Comparison of ENCODE assay signal across 31 cellular contexts in genomic region chr2:4832642-4833041, GRCh38.
DNase-seq lines count a peak whose midpoint lies in the region; ATAC-seq, FAIRE-seq and TF ChIP-seq lines count a peak whose summit lies in the region.
"Had no signal": no experiment of that assay in that cellular context is flagged by ENCODE, and none has a peak within 500 bp of the region (broad histone marks: within the 10 kb centered on the region; RNA-seq: fewer than 3 reads in every experiment).

No MANE protein-coding gene starts in this region.

- no peak overlapping the region for H3K9ac ChIP-seq in HepG2 (ENCODE audit: insufficient read depth, low read depth, low read length)
- no peak overlapping the region for H3K9ac ChIP-seq in K562 (ENCODE audit: insufficient read depth in 1 of 2, low read depth in 2 of 2, low read length in 2 of 2)
- H3K9ac ChIP-seq: BLaER1; BLaER1 treated with 17β-estradiol and CSF1 and Interleukin-3, amounts not matched to agents 10 nM and 100 nM had no signal

- no peak for TF ChIP-seq EP300 in HepG2 (IDR thresholded peaks at IDR 0.05; ENCODE audit: low read depth in 2 of 2, low read length in 2 of 2)
- no peak for TF ChIP-seq EP300 in HepG2 (CRISPR knock-in tag; IDR thresholded peaks at IDR 0.05; ENCODE audit: borderline replicate concordance)
- TF ChIP-seq EP300 in A549 (IDR thresholded peaks at IDR 0.05): no peak
- TF ChIP-seq EP300 in K562 (IDR thresholded peaks at IDR 0.05; ENCODE audit: low read length): no peak

- no peak for DNase-seq in HepG2 (ENCODE audit: low spot score)
- no peak for DNase-seq in right lobe of liver
- no peak for DNase-seq in A549 (ENCODE audit: low read depth in 1 of 2, low spot score in 1 of 2)
- DNase-seq in K562 (ENCODE audit: extremely low read depth in 1 of 4, low spot score in 3 of 4): no peak
- DNase-seq in pancreas: no peak
- DNase-seq in dedifferentiated amniotic fluid mesenchymal stem cell (ENCODE audit: extremely low spot score): no peak
- DNase-seq: 8988T; ACHN; AML-193; BE2C; C1 segment of cervical spinal cord; Caco-2; Calu3; CD4-positive, alpha-beta memory T cell; CD4-positive, alpha-beta T cell; CD4-positive, CD25-positive, alpha-beta regulatory T cell; CD8-positive, alpha-beta memory T cell; CD8-positive, alpha-beta T cell; COR-L47; DMS 273 treated with DMSO at 0.1 percent for 48 hours; DMS153; DMS53; DMS79; DMS79 treated with DMSO at 0.1 percent for 48 hours; DND-41; EL had no signal

- no peaks in the 10 kb centered on the region for H3K9me1 ChIP-seq in K562 (ENCODE audit: control insufficient read depth, insufficient read depth, low read length)

- TF ChIP-seq CTCF in HepG2 (CRISPR knock-in tag; IDR thresholded peaks at IDR 0.05): no peak
- no peak for TF ChIP-seq CTCF in right lobe of liver (IDR thresholded peaks at IDR 0.05)
- TF ChIP-seq CTCF in A549 (IDR thresholded peaks at IDR 0.05): no peak
- no peak for TF ChIP-seq CTCF in K562 (IDR thresholded peaks at IDR 0.05 in 2 of 3, conservative IDR thresholded peaks at IDR 0.05 in 1 of 3; ENCODE audit: insufficient read depth in 2 of 3, low read depth in 1 of 3, low read length in 3 of 3)
- TF ChIP-seq CTCF in pancreas (IDR thresholded peaks at IDR 0.05): no peak

- H3K27ac ChIP-seq in HepG2 (ENCODE audit: extremely low read length, insufficient read depth, low read length): no peak overlapping the region
- H3K27ac ChIP-seq in right lobe of liver: no peak overlapping the region
- no peak overlapping the region for H3K27ac ChIP-seq in A549
- no peak overlapping the region for H3K27ac ChIP-seq in K562 (ENCODE audit: extremely low read depth, low read depth, low read length)
- H3K27ac ChIP-seq in pancreas: no peak overlapping the region
- H3K27ac ChIP-seq: 22Rv1; BLaER1; BLaER1 treated with 17β-estradiol and CSF1 and Interleukin-3, amounts not matched to agents 10 nM and 100 nM; C4-2B had no signal

- TF ChIP-seq RAD21 in HepG2 (CRISPR knock-in tag; IDR thresholded peaks at IDR 0.05) (no peak), A549 (conservative IDR thresholded peaks at IDR 0.05 in 1 of 2, IDR thresholded peaks at IDR 0.05 in 1 of 2) (no peak), K562 (CRISPR knock-in tag; conservative IDR thresholded peaks at IDR 0.05 in 1 of 2, IDR thresholded peaks at IDR 0.05 in 1 of 2) (no peak)

- H3K9me3 ChIP-seq in HepG2 (ENCODE audit: low read length) (peaks cover 95% of the 10 kb centered on the region), right lobe of liver (no peaks in the 10 kb centered on the region), A549 (peaks cover 3% of the 10 kb centered on the region; the same call in 1 of the 3 replicates), K562 (replicated peaks; ENCODE audit: control insufficient read depth, insufficient read depth, low read depth, low read length) (no peaks in the 10 kb centered on the region), pancreas (no peaks in the 10 kb centered on the region)
- H3K9me3 ChIP-seq: BE2C, BLaER1, Caco-2 had no signal

- H3K4me1 ChIP-seq in HepG2 (ENCODE audit: insufficient read depth, low read length) (no peaks in the 10 kb centered on the region), right lobe of liver (no peaks in the 10 kb centered on the region), A549 (no peaks in the 10 kb centered on the region), K562 (replicated peaks in 1 of 2; ENCODE audit: control insufficient read depth in 2 of 2, insufficient read depth in 2 of 2, low read length in 2 of 2) (no peaks in the 10 kb centered on the region), pancreas (no peaks in the 10 kb centered on the region)
- H3K4me1 ChIP-seq: BE2C; BLaER1; BLaER1 treated with 17β-estradiol and CSF1 and Interleukin-3, amounts not matched to agents 10 nM and 100 nM; Caco-2 had no signal

- H3K27me3 ChIP-seq in HepG2 (ENCODE audit: control insufficient read depth in 1 of 2, insufficient read depth in 2 of 2, low read length in 2 of 2) (no peaks in the 10 kb centered on the region), right lobe of liver (no peaks in the 10 kb centered on the region), K562 (ENCODE audit: control insufficient read depth in 2 of 2, insufficient read depth in 2 of 2, low read length in 2 of 2) (no peaks in the 10 kb centered on the region), pancreas (peaks cover 0 to 3% (median 0%) of the 10 kb centered on the region in 4 donors)
- H3K27me3 ChIP-seq: BE2C; BLaER1; BLaER1 treated with 17β-estradiol and CSF1 and Interleukin-3, amounts not matched to agents 10 nM and 100 nM had no signal

- H3K79me2 ChIP-seq in HepG2 (ENCODE audit: insufficient read depth, low read length) (no peaks in the 10 kb centered on the region), K562 (ENCODE audit: control insufficient read depth, insufficient read depth, low read length) (no peaks in the 10 kb centered on the region)

- intact Hi-C loops in HepG2 (cut with micrococcal nuclease; ENCODE audit: unreplicated experiment) (no loop called here), right lobe of liver (cut with DNase I) (no loop called here), K562 (cut with micrococcal nuclease) (no loop called here), pancreas (cut with DNase I) (no loop called here)

- H3K36me3 ChIP-seq in HepG2 (replicated peaks in 1 of 2; ENCODE audit: control insufficient read depth in 1 of 2, insufficient read depth in 2 of 2, low read length in 2 of 2) (no peaks in the 10 kb centered on the region), right lobe of liver (no peaks in the 10 kb centered on the region), K562 (ENCODE audit: control insufficient read depth, insufficient read depth, low read length) (no peaks in the 10 kb centered on the region), pancreas (no peaks in the 10 kb centered on the region)
- H3K36me3 ChIP-seq: BE2C; BLaER1; BLaER1 treated with 17β-estradiol and CSF1 and Interleukin-3, amounts not matched to agents 10 nM and 100 nM had no signal

- H3K4me3 ChIP-seq in HepG2 (replicated peaks in 1 of 3; ENCODE audit: insufficient read depth in 1 of 3, low read depth in 2 of 3, low read length in 3 of 3): no peak overlapping the region
- no peak overlapping the region for H3K4me3 ChIP-seq in right lobe of liver
- H3K4me3 ChIP-seq in A549: no peak overlapping the region
- no peak overlapping the region for H3K4me3 ChIP-seq in K562
- H3K4me3 ChIP-seq in pancreas: no peak overlapping the region
- H3K4me3 ChIP-seq: BLaER1; BLaER1 treated with 17β-estradiol and CSF1 and Interleukin-3, amounts not matched to agents 10 nM and 100 nM had no signal

- WGBS in HepG2 (ENCODE audit: low lambda C conversion rate): 4% methylated on average over 5 of the region's 5 CpGs
- 43% methylated on average over 5 of the region's 5 CpGs for WGBS in right lobe of liver (ENCODE audit: insufficient coverage, low coverage, low lambda C conversion rate, missing lambda C conversion rate)
- WGBS in A549 (ENCODE audit: missing lambda C conversion rate): 3% methylated on average over 5 of the region's 5 CpGs
- WGBS in K562 (ENCODE audit: insufficient coverage, low coverage, missing lambda C conversion rate): 0% methylated on average over 5 of the region's 5 CpGs
- WGBS in pancreas, 2 donors: 61 to 81% methylated on average over 5 of the region's 5 CpGs

- H4K20me1 ChIP-seq in HepG2 (ENCODE audit: insufficient read depth, low read length): no peaks in the 10 kb centered on the region
- no peaks in the 10 kb centered on the region for H4K20me1 ChIP-seq in K562 (replicated peaks; ENCODE audit: control insufficient read depth, insufficient read depth, low read length)
- H4K20me1 ChIP-seq: BLaER1; BLaER1 treated with 17β-estradiol and CSF1 and Interleukin-3, amounts not matched to agents 10 nM and 100 nM had no signal

- POLR2A ChIA-PET in HepG2 (lab: Yijun Ruan, JAX) (no interaction called here), A549 (lab: Yijun Ruan, JAX) (no interaction called here), K562 (lab: Yijun Ruan, JAX) (no interaction called here)

- ATAC-seq in HepG2 (no peak), right lobe of liver (no peak), A549 (no peak), K562 (no peak), pancreas (no peak)
- ATAC-seq: CD8-positive, alpha-beta T cell had no signal

- H3K4me2 ChIP-seq in HepG2 (ENCODE audit: low read depth, low read length): no peak overlapping the region
- no peak overlapping the region for H3K4me2 ChIP-seq in A549
- H3K4me2 ChIP-seq in K562 (ENCODE audit: insufficient read depth, low read length): no peak overlapping the region
- H3K4me2 ChIP-seq: BLaER1; BLaER1 treated with 17β-estradiol and CSF1 and Interleukin-3, amounts not matched to agents 10 nM and 100 nM had no signal

- FAIRE-seq in HepG2 (lab: Jason Lieb, UNC): no peak
- no peak for FAIRE-seq in A549 (lab: Jason Lieb, UNC)
- FAIRE-seq in K562 (lab: Jason Lieb, UNC): no peak
- FAIRE-seq in pancreas (lab: Jason Lieb, UNC): no peak
- FAIRE-seq: A204.1 had no signal

- TF ChIP-seq POLR2A in HepG2 (IDR thresholded peaks at IDR 0.05; ENCODE audit: insufficient read depth in 1 of 2, low read depth in 2 of 2, low read length in 2 of 2) (no peak), right lobe of liver (IDR thresholded peaks at IDR 0.05) (no peak), A549 (IDR thresholded peaks at IDR 0.05; ENCODE audit: low read length) (no peak), K562 (conservative IDR thresholded peaks at IDR 0.05) (no peak)

- CTCF ChIA-PET in HepG2 (lab: Yijun Ruan, JAX; ENCODE audit: low intra/inter-chr PET ratio, low total read pairs): no interaction called here
- CTCF ChIA-PET in A549 (lab: Yijun Ruan, JAX): no interaction called here
- CTCF ChIA-PET in K562 (lab: Yijun Ruan, JAX; ENCODE audit: low intra/inter-chr PET ratio): no interaction called here

- BruUV-seq in HepG2 (replicated peaks; lab: Mats Ljungman, UMichigan) (no TSS peak), K562 (replicated peaks; lab: Mats Ljungman, UMichigan) (no TSS peak)

- in situ Hi-C loops in HepG2 (cut with HindIII; ENCODE audit: extremely low pct_ligation_motif_present, low pct_unique_long_range_greater_than_20kb): no loop called here
- in situ Hi-C loops in K562 (cut with MboI): no loop called here

- H2AFZ ChIP-seq in HepG2 (ENCODE audit: low read length) (no peak overlapping the region), K562 (ENCODE audit: low read depth, low read length) (no peak overlapping the region)

TF ChIP-seq in HepG2, 621 proteins besides CTCF, POLR2A, EP300 and RAD21 (continues in another document):
- TF ChIP-seq FOXK2 (IDR thresholded peaks at IDR 0.05) (no peak), ZFAT (CRISPR knock-in tag; conservative IDR thresholded peaks at IDR 0.05) (no peak)

TF ChIP-seq in A549, 52 proteins besides CTCF, POLR2A, EP300 and RAD21 (continues in another document):
- TF ChIP-seq MAFK (IDR thresholded peaks at IDR 0.05; ENCODE audit: partially characterized antibody) (peak; percentile 56), KDM1A (IDR thresholded peaks at IDR 0.05; ENCODE audit: low read depth) (no peak), NPAS2 (CRISPR knock-in tag; IDR thresholded peaks at IDR 0.05; ENCODE audit: borderline replicate concordance) (no peak), ZSCAN20 (CRISPR knock-in tag; IDR thresholded peaks at IDR 0.05) (no peak)

TF ChIP-seq in K562, 482 proteins besides CTCF, POLR2A, EP300 and RAD21:
- TF ChIP-seq GATAD2A (IDR thresholded peaks at IDR 0.05) (no peak), ZNF316 (IDR thresholded peaks at IDR 0.05) (peak; percentile 6; the same call in 1 of the 2 replicates)

Comparison
In these comparisons a context has a peak if more than half of its experiments do, and no peak if none do; other contexts are left out.
1. Of the 241 proteins assayed by ChIP-seq in both HepG2 and K562: peak only in HepG2: MAFF and MAFK; only in K562: none; in both: none; in neither: 239.